ENCODE assay signal across 8 cellular contexts in genomic region chr15:67833504-67834248, GRCh38. TPM values are rescaled to one million over a fixed set of nuclear protein-coding genes. Genes with fewer than 3 reads are reported as not detected.
A peak's percentile ranks its signal among the peaks of the same experiment; 100 is the strongest.
DNase-seq lines count a peak whose midpoint lies in the region; ATAC-seq, FAIRE-seq and TF ChIP-seq lines count a peak whose summit lies in the region.

No MANE protein-coding gene starts in this region.

- H3K79me1 ChIP-seq in H1 (ENCODE audit: low read depth, low read length): no peaks in the 10 kb centered on the region

- no peaks in the 10 kb centered on the region for H3K36me3 Mint-ChIP-seq in naive thymus-derived CD8-positive, alpha-beta T cell

- H2BK12ac ChIP-seq in H1 (ENCODE audit: low read depth, low read length): no peak overlapping the region; the same call in 1 of the 2 replicates

- H3K27me3 Mint-ChIP-seq in naive thymus-derived CD8-positive, alpha-beta T cell: peaks cover 30 to 78% (median 51%) of the 10 kb centered on the region in 5 donors

- no peak overlapping the region for H4K8ac ChIP-seq in H1 (ENCODE audit: extremely low read depth, insufficient read depth, low read length)

- H4K20me1 ChIP-seq in H1 (replicated peaks in 1 of 2; ENCODE audit: control insufficient read depth in 1 of 2, insufficient read depth in 2 of 2, low read length in 2 of 2): peaks cover 2 to 11% of the 10 kb centered on the region in 2 experiments

- peaks cover 20% of the 10 kb centered on the region; the same call in 1 of the 2 replicates for H3K23me2 ChIP-seq in H1 (ENCODE audit: low read depth, low read length)

- peak overlapping the region; percentile 77 to 89 (median 85) for H3K4me3 Mint-ChIP-seq in naive thymus-derived CD8-positive, alpha-beta T cell

- no peak for TF ChIP-seq EP300 in H1 (IDR thresholded peaks at IDR 0.05; ENCODE audit: borderline replicate concordance in 1 of 2, low read depth in 2 of 2, low read length in 2 of 2)

- H3K56ac ChIP-seq in H1 (replicated peaks; ENCODE audit: insufficient read length, low read depth, low read length): no peak overlapping the region

- peak in 2 of 3 experiments; percentile 51 to 57; a peak in 3 of 4 replicates for TF ChIP-seq CTCF in H1 (IDR thresholded peaks at IDR 0.05; ENCODE audit: control extremely low read depth in 1 of 3, insufficient read depth in 1 of 3, low read depth in 1 of 3, low read length in 3 of 3)

- H3K23ac ChIP-seq in H1 (ENCODE audit: insufficient read length): no peak overlapping the region

- no peak for TF ChIP-seq POLR2A in GM12891 (IDR thresholded peaks at IDR 0.05; ENCODE audit: low read depth, low read length)
- TF ChIP-seq POLR2A in H1 (IDR thresholded peaks at IDR 0.05; ENCODE audit: control extremely low read depth in 1 of 2, low read depth in 2 of 2, low read length in 2 of 2): no peak

- 4% methylated on average over 35 of the region's 46 CpGs; no CpG with 5 or more reads in 1 of the 2 experiments for WGBS in H1 (ENCODE audit: extremely low coverage in 1 of 2, insufficient coverage in 1 of 2, insufficient read length in 1 of 2, insufficient replicate concordance in 2 of 2, low coverage in 1 of 2, low lambda C conversion rate in 2 of 2, missing lambda C conversion rate in 1 of 2), 2 experiments

- TF ChIP-seq RAD21 in H1 (IDR thresholded peaks at IDR 0.05 in 1 of 2, conservative IDR thresholded peaks at IDR 0.05 in 1 of 2; ENCODE audit: low read depth in 2 of 2, low read length in 2 of 2): peak; percentile 57 to 77

- H3K27ac Mint-ChIP-seq in naive thymus-derived CD8-positive, alpha-beta T cell: peak overlapping the region in 2 of 10 donors; percentile 4 to 43

- no peak overlapping the region for H2AK5ac ChIP-seq in H1 (ENCODE audit: low read depth, low read length)

- H2AFZ ChIP-seq in H1 (ENCODE audit: low read length): no peak overlapping the region

- H3K18ac ChIP-seq in H1 (ENCODE audit: extremely low read depth, low read length): 0 out of 2 replicates have a peak overlapping the region, but pooled peaks have one; percentile 24

- CTCF ChIA-PET in H1 (lab: Charles Lee; ENCODE audit: partially characterized antibody): interaction anchor here (0.6 to 2.3 kb wide), 6 partner anchors 12 to 338 kb away, joined by 3 to 9 read pairs (median 5); no protein-coding TSS in a partner anchor

- ATAC-seq in SK-N-SH treated with all-trans-retinoic acid at 6 μM for 48 hours (peak; percentile 79), HG03039 (IDR thresholded peaks at IDR 0.05; ENCODE audit: unreplicated experiment) (no peak), HG03045 (IDR thresholded peaks at IDR 0.05; ENCODE audit: unreplicated experiment) (no peak)
- ATAC-seq in naive thymus-derived CD8-positive, alpha-beta T cell: peak; percentile 36 to 41

- H3K4me3 ChIP-seq in H1 (ENCODE audit: extremely low read depth in 1 of 4, insufficient read depth in 2 of 4, low read depth in 3 of 4, low read length in 4 of 4): peak overlapping the region; percentile 35 to 63 (median 46); a peak in 7 of 8 replicates

- FAIRE-seq in GM12891 (lab: Jason Lieb, UNC) (peak; percentile 76), H1 (lab: Jason Lieb, UNC) (no peak)

- no peak overlapping the region for H2BK15ac ChIP-seq in H1 (ENCODE audit: low read length)

- H3K4ac ChIP-seq in H1 (replicated peaks; ENCODE audit: insufficient read length, low read depth, low read length): no peak overlapping the region

- no peak overlapping the region for H4K91ac ChIP-seq in H1 (replicated peaks; ENCODE audit: insufficient read length, low read length)

- DNase-seq in 8988T: peak; percentile 89
- no peak for DNase-seq in GM12891 (ENCODE audit: insufficient read length, low spot score)
- DNase-seq in H1 (ENCODE audit: low read depth in 1 of 2, low spot score in 2 of 2): peak in 1 of 2 experiments; percentile 80
- DNase-seq in naive thymus-derived CD8-positive, alpha-beta T cell: peak in 1 of 10 donors; percentile 41
- no peak for DNase-seq in NCI-H1417 treated with DMSO at 0.1 percent for 48 hours (lab: John Stamatoyannopoulos, UW)

- H3K27ac ChIP-seq in H1 (ENCODE audit: low read depth, low read length): no peak overlapping the region

- H3K4me2 ChIP-seq in H1 (ENCODE audit: insufficient read depth in 1 of 2, low read depth in 2 of 2, low read length in 2 of 2): peak overlapping the region; percentile 46 to 85

- H3K79me2 ChIP-seq in H1 (ENCODE audit: control insufficient read depth in 1 of 2, insufficient read depth in 2 of 2, low read length in 2 of 2): no peaks in the 10 kb centered on the region

- peaks cover 22 to 35% (median 24%) of the 10 kb centered on the region in 4 experiments for H3K4me1 ChIP-seq in H1 (replicated peaks in 1 of 4; ENCODE audit: control insufficient read depth in 3 of 4, insufficient read depth in 4 of 4, low read length in 3 of 4)

- no peak overlapping the region for H2BK120ac ChIP-seq in H1 (replicated peaks; ENCODE audit: low read depth, low read length)

- peaks cover 79 to 100% (median 98%) of the 10 kb centered on the region in 4 experiments for H3K27me3 ChIP-seq in H1 (replicated peaks in 1 of 4; ENCODE audit: control insufficient read depth in 3 of 4, extremely low read depth in 1 of 4, insufficient read depth in 3 of 4, low read length in 3 of 4)

- peaks cover 0 to 2% (median 0%) of the 10 kb centered on the region in 9 donors for H3K9me3 Mint-ChIP-seq in naive thymus-derived CD8-positive, alpha-beta T cell

- H4K5ac ChIP-seq in H1 (ENCODE audit: insufficient read length, low read depth, low read length): no peak overlapping the region

- no peak overlapping the region for H3K9ac ChIP-seq in H1 (replicated peaks in 1 of 4; ENCODE audit: extremely low read depth in 1 of 4, low read depth in 3 of 4, low read length in 3 of 4)

- H3K4me1 Mint-ChIP-seq in naive thymus-derived CD8-positive, alpha-beta T cell: peaks cover 20 to 62% (median 57%) of the 10 kb centered on the region in 4 donors

- H2BK5ac ChIP-seq in H1 (ENCODE audit: low read depth, low read length): no peak overlapping the region

- no peak overlapping the region for H3K14ac ChIP-seq in H1 (ENCODE audit: insufficient read length)

- H2BK20ac ChIP-seq in H1 (ENCODE audit: low read length): no peak overlapping the region

- H3K9me3 ChIP-seq in H1 (ENCODE audit: insufficient read depth in 2 of 2, low read depth in 1 of 2, low read length in 1 of 2): no peaks in the 10 kb centered on the region

- POLR2A ChIA-PET in H1 (lab: Charles Lee; ENCODE audit: partially characterized antibody): interaction anchor here (4.1 kb wide), 1 partner anchor 11 kb away, joined by 24 read pairs; no protein-coding TSS in a partner anchor
- POLR2A ChIA-PET in naive thymus-derived CD8-positive, alpha-beta T cell (lab: Charles Lee): interaction anchor here (0.6 to 1.2 kb wide), 2 partner anchors 9 to 348 kb away, joined by 3 read pairs; no protein-coding TSS in a partner anchor

- peaks cover 0 to 7% (median 0%) of the 10 kb centered on the region in 4 experiments; a peak in 1 of 8 replicates for H3K36me3 ChIP-seq in H1 (ENCODE audit: control insufficient read depth in 2 of 4, insufficient read depth in 4 of 4, low read length in 3 of 4)

TF ChIP-seq in GM12891, 5 proteins besides CTCF, POLR2A, EP300 and RAD21 (continues in another document):
- TF ChIP-seq POU2F2 (IDR thresholded peaks at IDR 0.05; ENCODE audit: low read depth, low read length) (no peak), POLR2AphosphoS5 (IDR thresholded peaks at IDR 0.05; ENCODE audit: low read depth, low read length) (no peak), SPI1 (IDR thresholded peaks at IDR 0.05; ENCODE audit: low read depth, low read length) (no peak), PAX5 (IDR thresholded peaks at IDR 0.05; ENCODE audit: insufficient read depth, low read length, severe bottlenecking) (no peak)

TF ChIP-seq in SK-N-SH treated with all-trans-retinoic acid at 6 μM for 48 hours, 23 proteins besides CTCF, POLR2A, EP300 and RAD21 (continues in another document):
- no peak for TF ChIP-seq ZNF565 (CRISPR knock-in tag; conservative IDR thresholded peaks at IDR 0.05; ENCODE audit: low read depth)

TF ChIP-seq in H1, 55 proteins besides CTCF, POLR2A, EP300 and RAD21 (continues in another document):
- peak; percentile 22; the same call in 1 of the 2 replicates for TF ChIP-seq TBP (IDR thresholded peaks at IDR 0.05; ENCODE audit: low read depth, low read length)
- TF ChIP-seq FOSL1 (IDR thresholded peaks at IDR 0.05; ENCODE audit: insufficient read depth, low read depth, low read length): no peak
- TF ChIP-seq GABPA (IDR thresholded peaks at IDR 0.05; ENCODE audit: borderline replicate concordance, insufficient read depth, low read length): 0 out of 2 replicates have a peak, but pooled peaks have one; percentile 63
- TF ChIP-seq RNF2 (IDR thresholded peaks at IDR 0.05; ENCODE audit: borderline replicate concordance, low read depth, low read length, missing control alignments, poor library complexity, severe bottlenecking): peak; percentile 9

RNA-seq across cellular contexts. Expression of gene RNU6-1, which starts 6.2 kb away (rescaled TPM):
- not detected for polyA plus RNA-seq in GM12891 (2012; ENCODE audit: low read depth, missing spikeins)
- total RNA-seq in H1 (2021; fragmentation: NEBNext Ultra II Directional; extraction: Animal tissue kit (Norgen Biotek cat#: 25700)): not detected in 2 replicates
- polyA plus RNA-seq in H1 (2011; rRNA removed): not detected in 2 replicates
- not detected for polyA plus RNA-seq in H1 (2011; cell fraction: cytosol; rRNA removed)
- polyA plus RNA-seq in H1 (2011; cell fraction: nucleus; rRNA removed): not detected
- not detected in 4 replicates for polyA plus RNA-seq in H1 (2012, experiment 1 of 2)
- polyA plus RNA-seq in H1 (2012, experiment 2 of 2): not detected
- polyA plus RNA-seq in H1 (2013, experiment 1 of 2): not detected
- polyA plus RNA-seq in H1 (2013, experiment 2 of 2): not detected
- under 0.01 TPM in 1 of 2 replicates, not detected in the other for polyA minus RNA-seq in H1 (2011; rRNA and poly(A)+ RNA removed)
- polyA minus RNA-seq in H1 (2011; cell fraction: cytosol; rRNA and poly(A)+ RNA removed): not detected
- polyA minus RNA-seq in H1 (2011; cell fraction: nucleus; rRNA and poly(A)+ RNA removed): not detected
- total RNA-seq in naive thymus-derived CD8-positive, alpha-beta T cell: not detected
- polyA plus RNA-seq in naive thymus-derived CD8-positive, alpha-beta T cell: not detected

RNA-seq across cellular contexts. Expression of gene SKOR1, which starts 8.4 kb away (rescaled TPM):
- 0.05 TPM for polyA plus RNA-seq in GM12891 (2012; ENCODE audit: low read depth, missing spikeins)
- total RNA-seq in H1 (2021; fragmentation: NEBNext Ultra II Directional; extraction: Animal tissue kit (Norgen Biotek cat#: 25700)): 0.11 TPM in 2 replicates
- polyA plus RNA-seq in H1 (2011; rRNA removed): 0.03 and 0.08 TPM in 2 replicates
- polyA plus RNA-seq in H1 (2011; cell fraction: cytosol; rRNA removed): 0.05 TPM
- polyA plus RNA-seq in H1 (2011; cell fraction: nucleus; rRNA removed): 0.13 TPM
- 0.06 to 0.12 TPM (median 0.07 TPM) in 3 of 4 replicates, not detected in the other for polyA plus RNA-seq in H1 (2012, experiment 1 of 2)
- polyA plus RNA-seq in H1 (2012, experiment 2 of 2): not detected
- 0.04 TPM for polyA plus RNA-seq in H1 (2013, experiment 1 of 2)
- polyA plus RNA-seq in H1 (2013, experiment 2 of 2): 0.04 TPM
- polyA minus RNA-seq in H1 (2011; rRNA and poly(A)+ RNA removed): not detected in 2 replicates
- not detected for polyA minus RNA-seq in H1 (2011; cell fraction: cytosol; rRNA and poly(A)+ RNA removed)
- polyA minus RNA-seq in H1 (2011; cell fraction: nucleus; rRNA and poly(A)+ RNA removed): 0.40 TPM
- total RNA-seq in naive thymus-derived CD8-positive, alpha-beta T cell: 1 to 10 TPM; 1.0 to 1.4 TPM
- under 1 TPM in 1 of 3 donors, not detected in 2; 0.05 TPM for polyA plus RNA-seq in naive thymus-derived CD8-positive, alpha-beta T cell

Comparison
In these comparisons a context has a peak if more than half of its experiments do, and no peak if none do; other contexts are left out.
1. ATAC-seq: peak in SK-N-SH treated with all-trans-retinoic acid at 6 μM for 48 hours (single experiment) and naive thymus-derived CD8-positive, alpha-beta T cell (2 of 2); none in HG03039 (single experiment) and HG03045 (single experiment).